Comparison of ENCODE assay signal across 9 cellular contexts in the genomic region with DNA sequence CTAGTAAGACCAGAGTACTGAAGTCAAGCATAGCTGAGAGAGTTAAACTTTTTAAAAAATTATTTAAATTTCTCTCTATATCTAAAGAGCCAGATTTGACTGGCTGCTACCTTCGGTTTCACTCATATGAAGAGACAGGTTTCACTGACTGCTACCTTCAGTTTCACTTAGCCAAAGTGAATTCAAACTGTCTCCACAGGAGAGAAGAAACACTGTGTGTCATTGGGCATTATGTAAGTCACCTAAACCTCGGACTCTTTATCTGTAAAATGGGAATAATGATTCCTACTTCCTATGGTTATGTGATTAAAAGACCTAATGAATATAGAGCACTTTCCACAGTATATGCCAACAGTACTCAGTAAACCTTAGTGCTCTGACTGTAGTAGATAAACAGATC. TPM values are rescaled to one million over a fixed set of nuclear protein-coding genes. Genes with fewer than 3 reads are reported as not detected.
DNase-seq lines count a peak whose midpoint lies in the region; ATAC-seq and TF ChIP-seq lines count a peak whose summit lies in the region.
"Had no signal": no experiment of that assay in that cellular context is flagged by ENCODE, and none has a peak within 500 bp of the region (broad histone marks: within the 10 kb centered on the region; RNA-seq: fewer than 3 reads in every experiment).

No MANE protein-coding gene starts in this region.

- H3K4me3 Mint-ChIP-seq in IgD-negative memory B cell (peak overlapping the region; percentile 43 to 95 (median 76)), nephron (no peak overlapping the region)
- H3K4me3 Mint-ChIP-seq in T-helper 2 cell treated with Interferon-gamma antibody and Interleukin-4, amounts not matched to agents 5 μg/mL and 100 μg/mL, for 36 hours: no peak overlapping the region

- H3K9me3 ChIP-seq in HEK293 (ENCODE audit: control insufficient read depth, insufficient read depth, low read depth, low read length): no peaks in the 10 kb centered on the region

- CTCF ChIA-PET in HEK293 (lab: Yijun Ruan, JAX): interaction anchor here (0.5 to 2.0 kb wide), 5 partner anchors 34 to 1030 kb away, joined by 3 to 5 read pairs (median 3); no protein-coding TSS in a partner anchor

- TF ChIP-seq CTCF in HEK293 (tag by site-specific recombination; IDR thresholded peaks at IDR 0.05) (no peak), nephron (IDR thresholded peaks at IDR 0.05; ENCODE audit: unreplicated experiment in 3 of 3) (no peak)

- no peaks in the 10 kb centered on the region for H3K36me3 ChIP-seq in HEK293 (ENCODE audit: control insufficient read depth in 2 of 2, insufficient read depth in 1 of 2, low read length in 2 of 2)

- POLR2A ChIA-PET in HEK293 (lab: Yijun Ruan, JAX): interaction anchor here (0.5 kb wide), 1 partner anchor 219 kb away, joined by 3 read pairs; no protein-coding TSS in a partner anchor

- peak overlapping the region in 2 of 3 donors; percentile 38 to 82 for H3K27ac Mint-ChIP-seq in IgD-negative memory B cell
- H3K27ac Mint-ChIP-seq in nephron: peak overlapping the region in 2 of 3 experiments; percentile 90 to 98
- H3K27ac Mint-ChIP-seq in T-helper 2 cell treated with Interferon-gamma antibody and Interleukin-4, amounts not matched to agents 5 μg/mL and 100 μg/mL, for 36 hours: no peak overlapping the region

- ATAC-seq in GM18909 (IDR thresholded peaks at IDR 0.05; ENCODE audit: poor library complexity, unreplicated experiment): peak; percentile 93

- H3K27me3 Mint-ChIP-seq in IgD-negative memory B cell (peaks cover 4% of the 10 kb centered on the region), nephron (ENCODE audit: low read depth) (peaks cover 9% of the 10 kb centered on the region)
- peaks cover 24% of the 10 kb centered on the region for H3K27me3 Mint-ChIP-seq in T-helper 2 cell treated with Interferon-gamma antibody and Interleukin-4, amounts not matched to agents 5 μg/mL and 100 μg/mL, for 36 hours (ENCODE audit: low read depth)

- H3K27ac ChIP-seq in HEK293 (ENCODE audit: extremely low read depth, low read depth, low read length): no peak overlapping the region

- H3K4me1 Mint-ChIP-seq in IgD-negative memory B cell: peaks cover 8 to 14% (median 12%) of the 10 kb centered on the region in 3 donors
- peaks cover 33% of the 10 kb centered on the region for H3K4me1 Mint-ChIP-seq in nephron
- no peaks in the 10 kb centered on the region for H3K4me1 Mint-ChIP-seq in T-helper 2 cell treated with Interferon-gamma antibody and Interleukin-4, amounts not matched to agents 5 μg/mL and 100 μg/mL, for 36 hours (ENCODE audit: low read depth)

- no peak overlapping the region for H3K4me3 ChIP-seq in HEK293 (ENCODE audit: low read depth, low read length)

- H3K4me1 ChIP-seq in HEK293 (ENCODE audit: control insufficient read depth, insufficient read depth, low read length): peaks cover 6% of the 10 kb centered on the region; the same call in 1 of the 2 replicates

- H3K9me3 Mint-ChIP-seq in IgD-negative memory B cell (no peaks in the 10 kb centered on the region), nephron (no peaks in the 10 kb centered on the region)
- H3K9me3 Mint-ChIP-seq in T-helper 2 cell treated with Interferon-gamma antibody and Interleukin-4, amounts not matched to agents 5 μg/mL and 100 μg/mL, for 36 hours: no peaks in the 10 kb centered on the region

- DNase-seq in SIG-M5 treated with dmso at 0.1 percent for 504 hours (lab: John Stamatoyannopoulos, UW; ENCODE audit: unreplicated experiment) (no peak), KG1 (lab: John Stamatoyannopoulos, UW) (no peak), NCI-H446 (lab: John Stamatoyannopoulos, UW) (no peak)
- no peak for DNase-seq in T-helper 2 cell treated with Interferon-gamma antibody and Interleukin-4, amounts not matched to agents 5 μg/mL and 100 μg/mL, for 36 hours (ENCODE audit: low spot score)
- DNase-seq: NCI-H446 treated with DMSO at 0.1 percent for 48 hours had no signal

- H3K36me3 Mint-ChIP-seq in IgD-negative memory B cell: peaks cover 2% of the 10 kb centered on the region
- H3K36me3 Mint-ChIP-seq in nephron (ENCODE audit: low read depth): no peaks in the 10 kb centered on the region
- no peaks in the 10 kb centered on the region for H3K36me3 Mint-ChIP-seq in T-helper 2 cell treated with Interferon-gamma antibody and Interleukin-4, amounts not matched to agents 5 μg/mL and 100 μg/mL, for 36 hours (ENCODE audit: low read depth)

TF ChIP-seq in HEK293, 187 proteins besides CTCF, POLR2A, EP300 and RAD21 (continues in another document):
- TF ChIP-seq ZNF175 (tag by site-specific recombination; IDR thresholded peaks at IDR 0.05): no peak
- TF ChIP-seq, protein P1, sequence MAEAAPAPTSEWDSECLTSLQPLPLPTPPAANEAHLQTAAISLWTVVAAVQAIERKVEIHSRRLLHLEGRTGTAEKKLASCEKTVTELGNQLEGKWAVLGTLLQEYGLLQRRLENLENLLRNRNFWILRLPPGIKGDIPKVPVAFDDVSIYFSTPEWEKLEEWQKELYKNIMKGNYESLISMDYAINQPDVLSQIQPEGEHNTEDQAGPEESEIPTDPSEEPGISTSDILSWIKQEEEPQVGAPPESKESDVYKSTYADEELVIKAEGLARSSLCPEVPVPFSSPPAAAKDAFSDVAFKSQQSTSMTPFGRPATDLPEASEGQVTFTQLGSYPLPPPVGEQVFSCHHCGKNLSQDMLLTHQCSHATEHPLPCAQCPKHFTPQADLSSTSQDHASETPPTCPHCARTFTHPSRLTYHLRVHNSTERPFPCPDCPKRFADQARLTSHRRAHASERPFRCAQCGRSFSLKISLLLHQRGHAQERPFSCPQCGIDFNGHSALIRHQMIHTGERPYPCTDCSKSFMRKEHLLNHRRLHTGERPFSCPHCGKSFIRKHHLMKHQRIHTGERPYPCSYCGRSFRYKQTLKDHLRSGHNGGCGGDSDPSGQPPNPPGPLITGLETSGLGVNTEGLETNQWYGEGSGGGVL (tag by site-specific recombination; IDR thresholded peaks at IDR 0.05): no peak
- TF ChIP-seq, protein P2, sequence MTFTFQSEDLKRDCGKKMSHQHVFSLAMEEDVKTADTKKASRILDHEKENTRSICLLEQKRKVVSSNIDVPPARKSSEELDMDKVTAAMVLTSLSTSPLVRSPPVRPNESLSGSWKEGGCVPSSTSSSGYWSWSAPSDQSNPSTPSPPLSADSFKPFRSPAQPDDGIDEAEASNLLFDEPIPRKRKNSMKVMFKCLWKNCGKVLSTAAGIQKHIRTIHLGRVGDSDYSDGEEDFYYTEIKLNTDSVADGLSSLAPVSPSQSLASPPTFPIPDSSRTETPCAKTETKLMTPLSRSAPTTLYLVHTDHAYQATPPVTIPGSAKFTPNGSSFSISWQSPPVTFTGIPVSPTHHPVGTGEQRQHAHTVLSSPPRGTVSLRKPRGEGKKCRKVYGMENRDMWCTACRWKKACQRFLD (tag by site-specific recombination; IDR thresholded peaks at IDR 0.05): no peak
- TF ChIP-seq ZBTB21 (tag by site-specific recombination; IDR thresholded peaks at IDR 0.05): no peak
- no peak for TF ChIP-seq OVOL3 (tag by site-specific recombination; IDR thresholded peaks at IDR 0.05)
- no peak for TF ChIP-seq ZFP37 (tag by site-specific recombination; IDR thresholded peaks at IDR 0.05)
- TF ChIP-seq, protein P3, sequence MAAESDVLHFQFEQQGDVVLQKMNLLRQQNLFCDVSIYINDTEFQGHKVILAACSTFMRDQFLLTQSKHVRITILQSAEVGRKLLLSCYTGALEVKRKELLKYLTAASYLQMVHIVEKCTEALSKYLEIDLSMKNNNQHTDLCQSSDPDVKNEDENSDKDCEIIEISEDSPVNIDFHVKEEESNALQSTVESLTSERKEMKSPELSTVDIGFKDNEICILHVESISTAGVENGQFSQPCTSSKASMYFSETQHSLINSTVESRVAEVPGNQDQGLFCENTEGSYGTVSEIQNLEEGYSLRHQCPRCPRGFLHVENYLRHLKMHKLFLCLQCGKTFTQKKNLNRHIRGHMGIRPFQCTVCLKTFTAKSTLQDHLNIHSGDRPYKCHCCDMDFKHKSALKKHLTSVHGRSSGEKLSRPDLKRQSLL (tag by site-specific recombination; IDR thresholded peaks at IDR 0.05): no peak
- no peak for TF ChIP-seq GLI2 (tag by site-specific recombination; IDR thresholded peaks at IDR 0.05; ENCODE audit: borderline replicate concordance, low read depth)
- TF ChIP-seq ZNF121 (tag by site-specific recombination; IDR thresholded peaks at IDR 0.05): no peak
- TF ChIP-seq ZXDB (tag by site-specific recombination; IDR thresholded peaks at IDR 0.05): no peak
- peak; percentile 76 for TF ChIP-seq PRDM1 (tag by site-specific recombination; IDR thresholded peaks at IDR 0.05)
- TF ChIP-seq ZNF274 (IDR thresholded peaks at IDR 0.05; ENCODE audit: low read length): no peak
- no peak for TF ChIP-seq ZNF274 (tag by site-specific recombination; IDR thresholded peaks at IDR 0.05; ENCODE audit: borderline replicate concordance)
- no peak for TF ChIP-seq GLI4 (tag by site-specific recombination; IDR thresholded peaks at IDR 0.05)
- TF ChIP-seq, protein P4, sequence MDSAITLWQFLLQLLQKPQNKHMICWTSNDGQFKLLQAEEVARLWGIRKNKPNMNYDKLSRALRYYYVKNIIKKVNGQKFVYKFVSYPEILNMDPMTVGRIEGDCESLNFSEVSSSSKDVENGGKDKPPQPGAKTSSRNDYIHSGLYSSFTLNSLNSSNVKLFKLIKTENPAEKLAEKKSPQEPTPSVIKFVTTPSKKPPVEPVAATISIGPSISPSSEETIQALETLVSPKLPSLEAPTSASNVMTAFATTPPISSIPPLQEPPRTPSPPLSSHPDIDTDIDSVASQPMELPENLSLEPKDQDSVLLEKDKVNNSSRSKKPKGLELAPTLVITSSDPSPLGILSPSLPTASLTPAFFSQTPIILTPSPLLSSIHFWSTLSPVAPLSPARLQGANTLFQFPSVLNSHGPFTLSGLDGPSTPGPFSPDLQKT (IDR thresholded peaks at IDR 0.05; ENCODE audit: borderline replicate concordance, low read depth, low read length): no peak

RNA-seq across cellular contexts. Expression of a gene that starts 41.6 kb away (rescaled TPM):
- not detected for polyA plus RNA-seq in IgD-negative memory B cell

Comparison
In these comparisons a context has a peak if more than half of its experiments do, and no peak if none do; other contexts are left out.
1. H3K4me3 Mint-ChIP-seq: peak in IgD-negative memory B cell (4 of 4); none in nephron (0 of 3) and T-helper 2 cell treated with Interferon-gamma antibody and Interleukin-4, amounts not matched to agents 5 μg/mL and 100 μg/mL, for 36 hours (single experiment).